In the genomic region with DNA sequence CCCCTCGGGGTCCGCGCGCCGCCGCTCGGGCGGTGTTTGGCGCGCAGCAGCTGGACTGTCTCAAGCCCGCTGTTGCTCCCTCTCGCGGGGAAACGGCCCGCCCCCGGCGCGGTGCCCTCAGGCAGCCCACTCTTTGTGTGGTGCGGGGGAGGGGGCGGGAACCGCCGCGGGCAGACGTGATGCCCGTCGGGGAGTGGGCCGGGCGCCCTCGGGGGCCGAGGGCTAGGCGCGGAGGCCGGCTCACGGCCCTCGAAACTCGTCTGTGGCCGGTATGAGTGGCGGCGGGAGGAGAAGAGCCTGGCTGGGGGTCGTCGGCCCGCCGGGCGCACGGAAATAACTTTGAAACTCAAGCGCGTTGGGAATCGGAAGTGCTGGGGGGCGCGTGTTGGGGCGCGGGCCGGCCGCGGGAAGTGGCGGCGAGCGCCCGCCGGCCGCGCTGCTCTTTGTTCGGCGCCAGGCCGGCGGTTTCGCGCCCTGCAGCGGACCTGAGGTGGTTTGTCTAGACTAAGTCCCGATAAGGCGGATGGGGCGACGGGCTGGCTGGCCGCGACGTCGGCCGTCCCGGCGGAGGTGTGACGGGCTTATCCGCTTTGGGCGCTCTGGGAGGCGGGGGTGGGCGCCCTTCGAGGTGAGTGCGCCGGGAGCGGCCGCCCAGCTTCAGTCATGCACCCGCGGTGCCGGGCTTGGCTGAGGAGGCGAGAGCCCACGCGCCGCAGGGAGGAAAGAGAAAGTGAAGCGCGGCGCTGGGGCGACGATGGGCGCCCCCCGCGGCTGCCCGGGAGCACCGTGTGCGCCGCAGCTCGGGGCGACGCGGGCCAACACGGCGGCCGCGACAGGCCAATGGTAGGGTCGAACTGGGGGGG, we compare ENCODE assay signal across 8 cellular contexts. TPM values are rescaled to one million over a fixed set of nuclear protein-coding genes. Genes with fewer than 3 reads are reported as not detected.
A peak's percentile ranks its signal among the peaks of the same experiment; 100 is the strongest.
DNase-seq lines count a peak whose midpoint lies in the region; ATAC-seq and TF ChIP-seq lines count a peak whose summit lies in the region.

No MANE protein-coding gene starts in this region.

- DNase-seq in AG04450 (ENCODE audit: low read depth, low spot score): no peak
- peak in 1 of 2 experiments; percentile 82 for DNase-seq in HL-60 (ENCODE audit: low read depth in 1 of 2, low spot score in 1 of 2)
- peak; percentile 36 to 39 for DNase-seq in activated CD4-positive, alpha-beta T cell treated with anti-CD3 and anti-CD28 coated beads, Interleukin-2, amount 50 U/mL, for 24 hours (ENCODE audit: low read depth in 1 of 2, low spot score in 1 of 2)
- DNase-seq in effector CD4-positive, alpha-beta T cell: peak; percentile 28
- peak in 9 of 49 donors; percentile 47 to 70 (median 54) for DNase-seq in substantia nigra (lab: John Stamatoyannopoulos, UW)

- H3K27ac ChIP-seq in AG04450 (ENCODE audit: low read depth, low read length) (peak overlapping the region; percentile 47), HL-60 (replicated peaks) (peak overlapping the region; percentile 100), muscle layer of duodenum (ENCODE audit: low read length) (peak overlapping the region; percentile 93), substantia nigra (ENCODE audit: low read depth, low read length, poor library complexity, severe bottlenecking) (peak overlapping the region; percentile 97)

- CTCF ChIA-PET in AG04450 (lab: Charles Lee): interaction anchor here (0.9 to 1.3 kb wide), 3 partner anchors 9 to 96 kb away, joined by 3 to 4 read pairs (median 3); no protein-coding TSS in a partner anchor

- POLR2A ChIA-PET in AG04450 (lab: Yijun Ruan, JAX): interaction anchor here (0.8 to 3.5 kb wide), 23 partner anchors 8 to 245 kb away, joined by 3 to 51 read pairs (median 6); partner anchors contain the start of genes NCL and PDE6D

- H3K36me3 ChIP-seq in muscle layer of duodenum (ENCODE audit: control insufficient read depth in 1 of 2, insufficient read depth in 2 of 2, low read length in 2 of 2): peaks cover 14 to 19% of the 10 kb centered on the region in 2 donors

- H3K4me1 ChIP-seq in muscle layer of duodenum (ENCODE audit: control insufficient read depth in 1 of 2, insufficient read depth in 2 of 2, low read length in 2 of 2): peaks cover 30 to 32% of the 10 kb centered on the region in 2 donors

- no peaks in the 10 kb centered on the region for H3K27me3 ChIP-seq in AG04450 (ENCODE audit: control insufficient read depth, insufficient read depth, low read length)
- H3K27me3 ChIP-seq in HL-60 (ENCODE audit: insufficient read depth, poor library complexity, severe bottlenecking): no peaks in the 10 kb centered on the region
- H3K27me3 ChIP-seq in muscle layer of duodenum (ENCODE audit: low read depth, low read length): no peaks in the 10 kb centered on the region

- H3K4me3 ChIP-seq in AG04450 (ENCODE audit: low read depth, low read length) (peak overlapping the region; percentile 80), HL-60 (replicated peaks; ENCODE audit: insufficient read depth, low read length) (peak overlapping the region; percentile 80), muscle layer of duodenum (ENCODE audit: low read depth in 1 of 2, low read length in 2 of 2) (peak overlapping the region; percentile 78 to 86)

- ATAC-seq in HG03095 (IDR thresholded peaks at IDR 0.05; ENCODE audit: unreplicated experiment) (no peak), HG03439 (IDR thresholded peaks at IDR 0.05; ENCODE audit: unreplicated experiment) (no peak)

- peaks cover 14% of the 10 kb centered on the region for H3K9me3 ChIP-seq in AG04450 (ENCODE audit: control insufficient read depth, insufficient read depth, low read length)
- no peaks in the 10 kb centered on the region for H3K9me3 ChIP-seq in muscle layer of duodenum (ENCODE audit: control insufficient read depth in 1 of 2, low read length in 2 of 2)

- TF ChIP-seq CTCF in AG04450 (IDR thresholded peaks at IDR 0.05; ENCODE audit: low read depth, low read length): no peak
- TF ChIP-seq CTCF in HL-60 (IDR thresholded peaks at IDR 0.05; ENCODE audit: insufficient read depth, low read length): no peak

RNA-seq across cellular contexts. Expression of gene PTMA, which starts 0.7 kb away (rescaled TPM):
- 505 and 681 TPM in 2 replicates for polyA plus RNA-seq in AG04450 (2011; rRNA removed)
- polyA minus RNA-seq in AG04450 (2011; rRNA and poly(A)+ RNA removed): 227 and 297 TPM in 2 replicates

Comparison
In these comparisons a context has a peak if more than half of its experiments do, and no peak if none do; other contexts are left out.
1. H3K27ac ChIP-seq: peak in every context shown above with its lines; median percentile 100 in HL-60; 97 in substantia nigra; 93 in muscle layer of duodenum; 47 in AG04450.